In genomic region chr5:35159370-35159742, GRCh38 we compare ENCODE assay signal across 1 cellular context.
TF ChIP-seq lines count a peak whose summit lies in the region.

No MANE protein-coding gene starts in this region.

TF ChIP-seq in HepG2, 621 proteins besides CTCF, POLR2A, EP300 and RAD21 (continued from another document and continues in another):
- no peak for TF ChIP-seq EEA1 (CRISPR knock-in tag; IDR thresholded peaks at IDR 0.05; ENCODE audit: borderline replicate concordance)
- TF ChIP-seq CCDC6 (CRISPR knock-in tag; IDR thresholded peaks at IDR 0.05), result no peak
- no peak for TF ChIP-seq RNF2 (conservative IDR thresholded peaks at IDR 0.05; ENCODE audit: low read depth)
- no peak for TF ChIP-seq ZNF383 (CRISPR knock-in tag; IDR thresholded peaks at IDR 0.05; ENCODE audit: borderline replicate concordance)
- no peak for TF ChIP-seq HNF4G (IDR thresholded peaks at IDR 0.05; ENCODE audit: borderline replicate concordance, low read depth, low read length)
- no peak for TF ChIP-seq HNF4G (CRISPR knock-in tag; IDR thresholded peaks at IDR 0.05; ENCODE audit: borderline replicate concordance, low read depth)
- no peak for TF ChIP-seq ZMAT3 (CRISPR knock-in tag; conservative IDR thresholded peaks at IDR 0.05)
- TF ChIP-seq HBP1 (CRISPR knock-in tag; IDR thresholded peaks at IDR 0.05; ENCODE audit: low read depth), result no peak
- TF ChIP-seq MLLT10 (CRISPR knock-in tag; IDR thresholded peaks at IDR 0.05), result no peak
- TF ChIP-seq ZNF510 (CRISPR knock-in tag; IDR thresholded peaks at IDR 0.05; ENCODE audit: low read depth), result no peak
- no peak for TF ChIP-seq ZNF747 (CRISPR knock-in tag; IDR thresholded peaks at IDR 0.05; ENCODE audit: borderline replicate concordance)
- TF ChIP-seq MTA3 (CRISPR knock-in tag; IDR thresholded peaks at IDR 0.05), result no peak
- TF ChIP-seq MIER3 (CRISPR knock-in tag; IDR thresholded peaks at IDR 0.05; ENCODE audit: borderline replicate concordance), result no peak
- TF ChIP-seq ZNF557 (CRISPR knock-in tag; IDR thresholded peaks at IDR 0.05), result no peak
- peak; percentile 34; the same call in 1 of the 2 replicates for TF ChIP-seq ZFY (CRISPR knock-in tag; IDR thresholded peaks at IDR 0.05)
- TF ChIP-seq RNF219 (CRISPR knock-in tag; IDR thresholded peaks at IDR 0.05), result no peak
- TF ChIP-seq ZNF547 (CRISPR knock-in tag; IDR thresholded peaks at IDR 0.05), result no peak
- TF ChIP-seq CHD4 (IDR thresholded peaks at IDR 0.05; ENCODE audit: borderline replicate concordance, low read length), result no peak
- TF ChIP-seq E2F1 (CRISPR knock-in tag; IDR thresholded peaks at IDR 0.05), result no peak
- TF ChIP-seq ZZZ3 (CRISPR knock-in tag; IDR thresholded peaks at IDR 0.05; ENCODE audit: borderline replicate concordance), result no peak
- no peak for TF ChIP-seq ZNF329 (CRISPR knock-in tag; IDR thresholded peaks at IDR 0.05; ENCODE audit: low read depth)
- TF ChIP-seq ARID5B (CRISPR knock-in tag; IDR thresholded peaks at IDR 0.05), result peak; percentile 97
- no peak for TF ChIP-seq SRY (CRISPR knock-in tag; IDR thresholded peaks at IDR 0.05)
- no peak for TF ChIP-seq ZNF10 (CRISPR knock-in tag; IDR thresholded peaks at IDR 0.05; ENCODE audit: borderline replicate concordance, low read depth)
- TF ChIP-seq PRDM15 (CRISPR knock-in tag; IDR thresholded peaks at IDR 0.05), result no peak
- peak; percentile 65; the same call in 1 of the 2 replicates for TF ChIP-seq IKZF5 (CRISPR knock-in tag; IDR thresholded peaks at IDR 0.05)
- TF ChIP-seq EZH2 (conservative IDR thresholded peaks at IDR 0.05; ENCODE audit: low read depth, low read length), result no peak
- no peak for TF ChIP-seq NAIF1 (CRISPR knock-in tag; IDR thresholded peaks at IDR 0.05; ENCODE audit: borderline replicate concordance)
- no peak for TF ChIP-seq PBX3 (CRISPR knock-in tag; IDR thresholded peaks at IDR 0.05; ENCODE audit: borderline replicate concordance)
- no peak; the same call in 1 of the 2 replicates for TF ChIP-seq ZNF281 (CRISPR knock-in tag; IDR thresholded peaks at IDR 0.05; ENCODE audit: borderline replicate concordance)
- TF ChIP-seq NR2C2 (CRISPR knock-in tag; IDR thresholded peaks at IDR 0.05; ENCODE audit: borderline replicate concordance), result no peak
- TF ChIP-seq ZNF777 (CRISPR knock-in tag; IDR thresholded peaks at IDR 0.05), result no peak
- TF ChIP-seq KAT7 (CRISPR knock-in tag; IDR thresholded peaks at IDR 0.05; ENCODE audit: borderline replicate concordance), result no peak
- peak; percentile 16; the same call in 1 of the 2 replicates for TF ChIP-seq THAP11 (CRISPR knock-in tag; IDR thresholded peaks at IDR 0.05)
- TF ChIP-seq ZNF143 (CRISPR knock-in tag; IDR thresholded peaks at IDR 0.05), result no peak
- TF ChIP-seq SPEN (CRISPR knock-in tag; IDR thresholded peaks at IDR 0.05; ENCODE audit: low read depth), result no peak
- no peak for TF ChIP-seq TSC22D2 (CRISPR knock-in tag; IDR thresholded peaks at IDR 0.05; ENCODE audit: borderline replicate concordance)
- no peak for TF ChIP-seq ZNF549 (CRISPR knock-in tag; IDR thresholded peaks at IDR 0.05)
- no peak for TF ChIP-seq GLMP (CRISPR knock-in tag; IDR thresholded peaks at IDR 0.05; ENCODE audit: borderline replicate concordance)
- TF ChIP-seq AKAP8 (CRISPR knock-in tag; IDR thresholded peaks at IDR 0.05), result no peak
- TF ChIP-seq ATF1 (CRISPR knock-in tag; IDR thresholded peaks at IDR 0.05), result peak; percentile 38; the same call in 1 of the 2 replicates
- no peak for TF ChIP-seq THAP8 (CRISPR knock-in tag; IDR thresholded peaks at IDR 0.05; ENCODE audit: borderline replicate concordance)
- no peak for TF ChIP-seq ZNF788 (CRISPR knock-in tag; IDR thresholded peaks at IDR 0.05; ENCODE audit: borderline replicate concordance)
- TF ChIP-seq ZFAT (CRISPR knock-in tag; conservative IDR thresholded peaks at IDR 0.05), result no peak
